In genomic region chr20:63709149-63709527, GRCh38 we compare ENCODE assay signal across 1 cellular context.
TF ChIP-seq lines count a peak whose summit lies in the region.

No MANE protein-coding gene starts in this region.

TF ChIP-seq in GM23338, 12 proteins besides CTCF, POLR2A, EP300 and RAD21:
- TF ChIP-seq, protein P1, sequence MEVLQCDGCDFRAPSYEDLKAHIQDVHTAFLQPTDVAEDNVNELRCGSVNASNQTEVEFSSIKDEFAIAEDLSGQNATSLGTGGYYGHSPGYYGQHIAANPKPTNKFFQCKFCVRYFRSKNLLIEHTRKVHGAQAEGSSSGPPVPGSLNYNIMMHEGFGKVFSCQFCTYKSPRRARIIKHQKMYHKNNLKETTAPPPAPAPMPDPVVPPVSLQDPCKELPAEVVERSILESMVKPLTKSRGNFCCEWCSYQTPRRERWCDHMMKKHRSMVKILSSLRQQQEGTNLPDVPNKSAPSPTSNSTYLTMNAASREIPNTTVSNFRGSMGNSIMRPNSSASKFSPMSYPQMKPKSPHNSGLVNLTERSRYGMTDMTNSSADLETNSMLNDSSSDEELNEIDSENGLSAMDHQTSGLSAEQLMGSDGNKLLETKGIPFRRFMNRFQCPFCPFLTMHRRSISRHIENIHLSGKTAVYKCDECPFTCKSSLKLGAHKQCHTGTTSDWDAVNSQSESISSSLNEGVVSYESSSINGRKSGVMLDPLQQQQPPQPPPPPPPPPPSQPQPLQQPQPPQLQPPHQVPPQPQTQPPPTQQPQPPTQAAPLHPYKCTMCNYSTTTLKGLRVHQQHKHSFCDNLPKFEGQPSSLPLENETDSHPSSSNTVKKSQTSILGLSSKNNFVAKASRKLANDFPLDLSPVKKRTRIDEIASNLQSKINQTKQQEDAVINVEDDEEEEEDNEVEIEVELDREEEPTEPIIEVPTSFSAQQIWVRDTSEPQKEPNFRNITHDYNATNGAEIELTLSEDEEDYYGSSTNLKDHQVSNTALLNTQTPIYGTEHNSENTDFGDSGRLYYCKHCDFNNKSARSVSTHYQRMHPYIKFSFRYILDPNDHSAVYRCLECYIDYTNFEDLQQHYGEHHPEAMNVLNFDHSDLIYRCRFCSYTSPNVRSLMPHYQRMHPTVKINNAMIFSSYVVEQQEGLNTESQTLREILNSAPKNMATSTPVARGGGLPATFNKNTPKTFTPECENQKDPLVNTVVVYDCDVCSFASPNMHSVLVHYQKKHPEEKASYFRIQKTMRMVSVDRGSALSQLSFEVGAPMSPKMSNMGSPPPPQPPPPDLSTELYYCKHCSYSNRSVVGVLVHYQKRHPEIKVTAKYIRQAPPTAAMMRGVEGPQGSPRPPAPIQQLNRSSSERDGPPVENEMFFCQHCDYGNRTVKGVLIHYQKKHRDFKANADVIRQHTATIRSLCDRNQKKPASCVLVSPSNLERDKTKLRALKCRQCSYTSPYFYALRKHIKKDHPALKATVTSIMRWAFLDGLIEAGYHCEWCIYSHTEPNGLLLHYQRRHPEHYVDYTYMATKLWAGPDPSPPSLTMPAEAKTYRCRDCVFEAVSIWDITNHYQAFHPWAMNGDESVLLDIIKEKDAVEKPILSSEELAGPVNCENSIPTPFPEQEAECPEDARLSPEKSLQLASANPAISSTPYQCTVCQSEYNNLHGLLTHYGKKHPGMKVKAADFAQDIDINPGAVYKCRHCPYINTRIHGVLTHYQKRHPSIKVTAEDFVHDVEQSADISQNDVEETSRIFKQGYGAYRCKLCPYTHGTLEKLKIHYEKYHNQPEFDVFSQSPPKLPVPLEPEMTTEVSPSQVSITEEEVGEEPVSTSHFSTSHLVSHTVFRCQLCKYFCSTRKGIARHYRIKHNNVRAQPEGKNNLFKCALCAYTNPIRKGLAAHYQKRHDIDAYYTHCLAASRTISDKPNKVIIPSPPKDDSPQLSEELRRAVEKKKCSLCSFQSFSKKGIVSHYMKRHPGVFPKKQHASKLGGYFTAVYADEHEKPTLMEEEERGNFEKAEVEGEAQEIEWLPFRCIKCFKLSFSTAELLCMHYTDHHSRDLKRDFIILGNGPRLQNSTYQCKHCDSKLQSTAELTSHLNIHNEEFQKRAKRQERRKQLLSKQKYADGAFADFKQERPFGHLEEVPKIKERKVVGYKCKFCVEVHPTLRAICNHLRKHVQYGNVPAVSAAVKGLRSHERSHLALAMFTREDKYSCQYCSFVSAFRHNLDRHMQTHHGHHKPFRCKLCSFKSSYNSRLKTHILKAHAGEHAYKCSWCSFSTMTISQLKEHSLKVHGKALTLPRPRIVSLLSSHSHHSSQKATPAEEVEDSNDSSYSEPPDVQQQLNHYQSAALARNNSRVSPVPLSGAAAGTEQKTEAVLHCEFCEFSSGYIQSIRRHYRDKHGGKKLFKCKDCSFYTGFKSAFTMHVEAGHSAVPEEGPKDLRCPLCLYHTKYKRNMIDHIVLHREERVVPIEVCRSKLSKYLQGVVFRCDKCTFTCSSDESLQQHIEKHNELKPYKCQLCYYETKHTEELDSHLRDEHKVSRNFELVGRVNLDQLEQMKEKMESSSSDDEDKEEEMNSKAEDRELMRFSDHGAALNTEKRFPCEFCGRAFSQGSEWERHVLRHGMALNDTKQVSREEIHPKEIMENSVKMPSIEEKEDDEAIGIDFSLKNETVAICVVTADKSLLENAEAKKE (CRISPR knock-in tag; IDR thresholded peaks at IDR 0.05), result no peak
- no peak for TF ChIP-seq EZH2 (IDR thresholded peaks at IDR 0.05; ENCODE audit: low read depth, unreplicated experiment)
- no peak for TF ChIP-seq STAT1 (IDR thresholded peaks at IDR 0.05; ENCODE audit: unreplicated experiment)
